ENCODE assay signal across 9 cellular contexts in genomic region chr13:98890186-98890585, GRCh38.
DNase-seq lines count a peak whose midpoint lies in the region; TF ChIP-seq lines count a peak whose summit lies in the region.
"Had no signal": no experiment of that assay in that cellular context is flagged by ENCODE, and none has a peak within 500 bp of the region (broad histone marks: within the 10 kb centered on the region; RNA-seq: fewer than 3 reads in every experiment).

No MANE protein-coding gene starts in this region.

- H3K9me3 ChIP-seq in mammary epithelial cell (replicated peaks; ENCODE audit: insufficient read depth, low read length) (no peaks in the 10 kb centered on the region), Karpas-422 (ENCODE audit: low read length) (no peaks in the 10 kb centered on the region)
- H3K9me3 ChIP-seq: upper lobe of left lung had no signal

- H3K9me2 ChIP-seq in Karpas-422 (replicated peaks; ENCODE audit: insufficient read depth, low read length), result no peaks in the 10 kb centered on the region

- H3K9ac ChIP-seq in mammary epithelial cell (ENCODE audit: insufficient read depth, low read length), result no peak overlapping the region
- H3K9ac ChIP-seq in Karpas-422 (ENCODE audit: low read length), result no peak overlapping the region

- H4K20me1 ChIP-seq in mammary epithelial cell (ENCODE audit: insufficient read depth, low read length) (no peaks in the 10 kb centered on the region), Karpas-422 (ENCODE audit: insufficient read depth, low read depth, low read length) (no peaks in the 10 kb centered on the region)

- WGBS in mammary epithelial cell (ENCODE audit: low coverage, missing lambda C conversion rate), result 49% methylated on average over 7 of the region's 8 CpGs

- H3K27me3 ChIP-seq in mammary epithelial cell (ENCODE audit: insufficient read depth, low read length) (no peaks in the 10 kb centered on the region), Karpas-422 (ENCODE audit: low read length) (no peaks in the 10 kb centered on the region)
- H3K27me3 ChIP-seq: upper lobe of left lung had no signal

- no peak for TF ChIP-seq CTCF in mammary epithelial cell (conservative IDR thresholded peaks at IDR 0.05 in 1 of 2, IDR thresholded peaks at IDR 0.05 in 1 of 2; ENCODE audit: extremely low read depth in 1 of 2, insufficient read depth in 1 of 2, low read depth in 1 of 2, low read length in 2 of 2)

- peak overlapping the region; percentile 43 for H3K27ac ChIP-seq in mammary epithelial cell (ENCODE audit: insufficient read depth, low read depth, low read length)
- no peak overlapping the region for H3K27ac ChIP-seq in Karpas-422 (ENCODE audit: low read length)

- dilution Hi-C loops in mammary epithelial cell (cut with HindIII; ENCODE audit: low sequenced_read_pairs), result loop anchor here (5.0 kb wide), 1 partner anchor 72 kb away; no protein-coding TSS in a partner anchor

- CTCF ChIA-PET in mammary epithelial cell (lab: Charles Lee; ENCODE audit: low non-redundant PET), result no interaction called here

- peak; percentile 80 for DNase-seq in Ammon's horn (ENCODE audit: low spot score)
- peak; percentile 65 for DNase-seq in NCI-H226
- DNase-seq in mammary epithelial cell, result peak; percentile 86
- peak; percentile 78 for DNase-seq in occipital lobe (lab: John Stamatoyannopoulos, UW)
- no peak for DNase-seq in NCI-H2081 treated with DMSO at 0.1 percent for 48 hours (lab: John Stamatoyannopoulos, UW)
- DNase-seq in Karpas-422, result no peak
- DNase-seq in G401 (ENCODE audit: low spot score), result no peak
- no peak for DNase-seq in central memory CD4-positive, alpha-beta T cell
- DNase-seq: upper lobe of left lung had no signal

- no TSS peak for BruUV-seq in mammary epithelial cell (replicated peaks; lab: Mats Ljungman, UMichigan)

- H3K4me3 ChIP-seq in mammary epithelial cell (replicated peaks in 1 of 3; ENCODE audit: insufficient read depth in 1 of 3, low read depth in 2 of 3, low read length in 3 of 3) (no peak overlapping the region), Karpas-422 (ENCODE audit: low read length) (no peak overlapping the region)
- H3K4me3 ChIP-seq: upper lobe of left lung had no signal

- H3K4me1 ChIP-seq in mammary epithelial cell (ENCODE audit: insufficient read depth, low read length) (peaks cover 21% of the 10 kb centered on the region), Karpas-422 (ENCODE audit: low read length) (no peaks in the 10 kb centered on the region)

- H3K36me3 ChIP-seq in mammary epithelial cell (ENCODE audit: insufficient read depth, low read length) (peaks cover 2% of the 10 kb centered on the region), Karpas-422 (ENCODE audit: insufficient read depth, low read length) (no peaks in the 10 kb centered on the region)

- H3K4me2 ChIP-seq in mammary epithelial cell (ENCODE audit: insufficient read depth, low read depth, low read length) (peak overlapping the region; percentile 39), Karpas-422 (ENCODE audit: low read depth, low read length, poor library complexity, severe bottlenecking) (no peak overlapping the region)

- in situ Hi-C loops in mammary epithelial cell (cut with MboI; ENCODE audit: low sequenced_read_pairs in 2 of 2) (loop anchor here in 1 of 2 donors (10.0 kb wide), 1 partner anchor 145 kb away; no protein-coding TSS in a partner anchor), G401 (cut with HindIII; ENCODE audit: low sequenced_read_pairs) (no loop called here)

- no peak overlapping the region for H2AFZ ChIP-seq in mammary epithelial cell (ENCODE audit: low read depth, low read length)
- H2AFZ ChIP-seq in Karpas-422 (ENCODE audit: low read length), result no peak overlapping the region

- no peaks in the 10 kb centered on the region for H3K79me2 ChIP-seq in mammary epithelial cell (ENCODE audit: insufficient read depth, low read length)
- no peaks in the 10 kb centered on the region for H3K79me2 ChIP-seq in Karpas-422 (ENCODE audit: low read length)

- intact Hi-C loops in mammary epithelial cell (cut with micrococcal nuclease), result loop anchor here (5.0 kb wide), 2 partner anchors 87 to 197 kb away; partner anchors contain the start of gene DOCK9

Comparison
In these comparisons a context has a peak if more than half of its experiments do, and no peak if none do; other contexts are left out.
1. DNase-seq: peak in Ammon's horn (single experiment), NCI-H226 (single experiment), mammary epithelial cell (single experiment) and occipital lobe (single experiment); none in NCI-H2081 treated with DMSO at 0.1 percent for 48 hours (single experiment), Karpas-422 (single experiment), G401 (single experiment) and central memory CD4-positive, alpha-beta T cell (single experiment).